Comparison of ENCODE assay signal across 20 cellular contexts in genomic region chr2:190656301-190656700, GRCh38.
"Had no signal": no experiment of that assay in that cellular context is flagged by ENCODE, and none has a peak within 500 bp of the region (broad histone marks: within the 10 kb centered on the region; RNA-seq: fewer than 3 reads in every experiment).

No MANE protein-coding gene starts in this region.

- H3K9me3 ChIP-seq: lower lobe of right lung had no signal

- H3K27ac Mint-ChIP-seq: activated B cell treated with CpG ODN at 0.5 μM for 24 hours; activated CD4-positive, alpha-beta T cell treated with anti-CD3 and anti-CD28 coated beads, Interleukin-2, amount 10 ng/mL, durations not matched to agents 7 days and 5 days; activated naive CD4-positive, alpha-beta T cell treated with anti-CD3 and anti-CD28 coated beads, Interleukin-2, amount 10 ng/mL, durations not matched to agents 7 days and 5 days; activated T-helper 1 cell treated with anti-CD3 and anti-CD28 coated beads, Interleukin-12 subunit alpha, Interleukin-12 subunit beta, Interleukin-2, Interleukin-4 antibody, amounts not matched to agents 30 ng/mL and 10 ng/mL and 1 ng/mL, durations not matched to agents 14 hours and 24 hours and 36 hours; dendritic cell treated with granulocyte-macrophage colony-stimulating factor and Interleukin-4, amounts not matched to agents 40 ng/mL and 50 ng/mL, for 4 days; naive B cell; stimulated activated memory B cell treated with anti-CD40 and anti-IgM and Interleukin-4, amounts not matched to agents 10 μg/mL and 1 μg/mL and 100 μg/mL, for 72 hours; T-helper 1 cell treated with Interleukin-12 subunit alpha and Interleukin-12 subunit beta and Interleukin-4 antibody, amounts not matched to agents 30 μg/mL and 1 μg/mL, for 36 hours had no signal

- H3K4me3 ChIP-seq: lower lobe of right lung had no signal

- DNase-seq: activated B cell treated with CpG ODN at 0.5 μM for 24 hours; activated CD4-positive, alpha-beta T cell treated with anti-CD3 and anti-CD28 coated beads, Interleukin-2, amount 10 ng/mL, durations not matched to agents 7 days and 5 days; activated naive CD4-positive, alpha-beta T cell treated with anti-CD3 and anti-CD28 coated beads, Interleukin-2, amount 10 ng/mL, durations not matched to agents 7 days and 5 days; amniotic stem cell; effector memory CD8-positive, alpha-beta T cell; hypothalamus; kidney glomerular epithelial cell; lower lobe of right lung; midbrain; naive B cell; retina; stimulated activated CD4-positive, alpha-beta T cell treated with anti-CD3 and anti-CD28 coated beads, Interleukin-1b, Interleukin-23, amount 100 ng/mL, for 48 hours; trophoblast cell had no signal

- H3K4me1 ChIP-seq: parathyroid adenoma had no signal

- H3K4me3 Mint-ChIP-seq: activated B cell treated with CpG ODN at 0.5 μM for 24 hours; activated CD4-positive, alpha-beta T cell treated with anti-CD3 and anti-CD28 coated beads, Interleukin-2, amount 10 ng/mL, durations not matched to agents 7 days and 5 days; activated naive CD4-positive, alpha-beta T cell treated with anti-CD3 and anti-CD28 coated beads, Interleukin-2, amount 10 ng/mL, durations not matched to agents 7 days and 5 days; activated T-helper 1 cell treated with anti-CD3 and anti-CD28 coated beads, Interleukin-12 subunit alpha, Interleukin-12 subunit beta, Interleukin-2, Interleukin-4 antibody, amounts not matched to agents 30 ng/mL and 10 ng/mL and 1 ng/mL, durations not matched to agents 14 hours and 24 hours and 36 hours; dendritic cell treated with granulocyte-macrophage colony-stimulating factor and Interleukin-4, amounts not matched to agents 40 ng/mL and 50 ng/mL, for 4 days; effector memory CD8-positive, alpha-beta T cell; naive B cell; stimulated activated memory B cell treated with anti-CD40 and anti-IgM and Interleukin-4, amounts not matched to agents 10 μg/mL and 1 μg/mL and 100 μg/mL, for 72 hours; T-helper 1 cell treated with Interleukin-12 subunit alpha and Interleukin-12 subunit beta and Interleukin-4 antibody, amounts not matched to agents 30 μg/mL and 1 μg/mL, for 36 hours had no signal

- H3K36me3 Mint-ChIP-seq: naive B cell had no signal

- H3K27me3 Mint-ChIP-seq: activated B cell treated with CpG ODN at 0.5 μM for 24 hours; activated CD4-positive, alpha-beta T cell treated with anti-CD3 and anti-CD28 coated beads, Interleukin-2, amount 10 ng/mL, durations not matched to agents 7 days and 5 days; activated naive CD4-positive, alpha-beta T cell treated with anti-CD3 and anti-CD28 coated beads, Interleukin-2, amount 10 ng/mL, durations not matched to agents 7 days and 5 days; dendritic cell treated with granulocyte-macrophage colony-stimulating factor and Interleukin-4, amounts not matched to agents 40 ng/mL and 50 ng/mL, for 4 days; effector memory CD8-positive, alpha-beta T cell; naive B cell; stimulated activated memory B cell treated with anti-CD40 and anti-IgM and Interleukin-4, amounts not matched to agents 10 μg/mL and 1 μg/mL and 100 μg/mL, for 72 hours had no signal

- H3K9me3 Mint-ChIP-seq: activated B cell treated with CpG ODN at 0.5 μM for 24 hours; activated CD4-positive, alpha-beta T cell treated with anti-CD3 and anti-CD28 coated beads, Interleukin-2, amount 10 ng/mL, durations not matched to agents 7 days and 5 days; activated naive CD4-positive, alpha-beta T cell treated with anti-CD3 and anti-CD28 coated beads, Interleukin-2, amount 10 ng/mL, durations not matched to agents 7 days and 5 days; activated T-helper 1 cell treated with anti-CD3 and anti-CD28 coated beads, Interleukin-12 subunit alpha, Interleukin-12 subunit beta, Interleukin-2, Interleukin-4 antibody, amounts not matched to agents 30 ng/mL and 10 ng/mL and 1 ng/mL, durations not matched to agents 14 hours and 24 hours and 36 hours; brain; dendritic cell treated with granulocyte-macrophage colony-stimulating factor and Interleukin-4, amounts not matched to agents 40 ng/mL and 50 ng/mL, for 4 days; effector memory CD8-positive, alpha-beta T cell; naive B cell; stimulated activated memory B cell treated with anti-CD40 and anti-IgM and Interleukin-4, amounts not matched to agents 10 μg/mL and 1 μg/mL and 100 μg/mL, for 72 hours; T-helper 1 cell treated with Interleukin-12 subunit alpha and Interleukin-12 subunit beta and Interleukin-4 antibody, amounts not matched to agents 30 μg/mL and 1 μg/mL, for 36 hours had no signal

- H3K27ac ChIP-seq: epithelial cell of prostate, lower lobe of right lung, parathyroid adenoma had no signal

- ATAC-seq: effector memory CD8-positive, alpha-beta T cell; lower lobe of right lung; stimulated activated memory B cell treated with anti-CD40 and anti-IgM and Interleukin-4, amounts not matched to agents 10 μg/mL and 1 μg/mL and 100 μg/mL, for 72 hours had no signal
